In genomic region chr12:2745655-2746054, GRCh38 we compare ENCODE assay signal across 19 cellular contexts. TPM values are rescaled to one million over a fixed set of nuclear protein-coding genes. Genes with fewer than 3 reads are reported as not detected.
DNase-seq lines count a peak whose midpoint lies in the region; ATAC-seq and TF ChIP-seq lines count a peak whose summit lies in the region.
"Had no signal": no experiment of that assay in that cellular context is flagged by ENCODE, and none has a peak within 500 bp of the region (broad histone marks: within the 10 kb centered on the region; RNA-seq: fewer than 3 reads in every experiment).

No MANE protein-coding gene starts in this region.

- no peaks in the 10 kb centered on the region for H3K79me2 ChIP-seq in GM23248 (ENCODE audit: insufficient read depth)

- H3K27me3 Mint-ChIP-seq in chondrocyte (ENCODE audit: low read depth), result peaks cover 42% of the 10 kb centered on the region
- peaks cover 8% of the 10 kb centered on the region for H3K27me3 Mint-ChIP-seq in activated CD8-positive, alpha-beta T cell treated with anti-CD3 and anti-CD28 coated beads, Interleukin-2, amount 10 ng/mL, durations not matched to agents 7 days and 5 days (ENCODE audit: low read depth)

- no peaks in the 10 kb centered on the region for H3K9me3 ChIP-seq in GM23248 (ENCODE audit: low read depth)

- H3K4me2 ChIP-seq in GM23248 (ENCODE audit: unreplicated experiment), result no peak overlapping the region
- H3K4me2 ChIP-seq: GM23338 had no signal

- H3K4me3 Mint-ChIP-seq in chondrocyte (ENCODE audit: unreplicated experiment), result no peak overlapping the region
- H3K4me3 Mint-ChIP-seq in activated CD8-positive, alpha-beta T cell treated with anti-CD3 and anti-CD28 coated beads, Interleukin-2, amount 10 ng/mL, durations not matched to agents 7 days and 5 days, result no peak overlapping the region
- H3K4me3 Mint-ChIP-seq: B cell; CD4-positive, CD25-positive, alpha-beta regulatory T cell; CD8-positive, alpha-beta memory T cell; GM23338 had no signal

- CTCF ChIA-PET in activated CD8-positive, alpha-beta T cell treated with anti-CD3 and anti-CD28 coated beads, Interleukin-2, amount 10 ng/mL, durations not matched to agents 7 days and 5 days (lab: Charles Lee), result interaction anchor here (1.0 kb wide), 1 partner anchor 17 kb away, joined by 4 read pairs; no protein-coding TSS in a partner anchor

- TF ChIP-seq CTCF in AG10803 (conservative IDR thresholded peaks at IDR 0.05; ENCODE audit: low read length), result no peak
- no peak for TF ChIP-seq CTCF in chondrocyte (IDR thresholded peaks at IDR 0.05)

- DNase-seq in AG10803 (ENCODE audit: low read depth) (peak; percentile 4), GM23248 (peak; percentile 7), chondrocyte (ENCODE audit: low spot score) (no peak), fibroblast of peridontal ligament (ENCODE audit: extremely low read depth) (peak; percentile 57), NCI-H146 treated with DMSO at 0.1 percent for 48 hours (lab: John Stamatoyannopoulos, UW; ENCODE audit: unreplicated experiment) (no peak), NCI-H526 treated with DMSO at 0.1 percent for 48 hours (lab: John Stamatoyannopoulos, UW) (no peak)
- no peak for DNase-seq in activated CD8-positive, alpha-beta T cell treated with anti-CD3 and anti-CD28 coated beads, Interleukin-2, amount 10 ng/mL, durations not matched to agents 7 days and 5 days
- DNase-seq: 8988T; C1 segment of cervical spinal cord; CD4-positive, CD25-positive, alpha-beta regulatory T cell; CD8-positive, alpha-beta memory T cell; COR-L47; DMS 273 treated with DMSO at 0.1 percent for 48 hours; DMS53; DND-41; HCEC 1CT had no signal

- peaks cover 9% of the 10 kb centered on the region for H3K4me1 Mint-ChIP-seq in chondrocyte (ENCODE audit: low read depth)
- H3K4me1 Mint-ChIP-seq in activated CD8-positive, alpha-beta T cell treated with anti-CD3 and anti-CD28 coated beads, Interleukin-2, amount 10 ng/mL, durations not matched to agents 7 days and 5 days (ENCODE audit: low read depth), result no peaks in the 10 kb centered on the region
- H3K4me1 Mint-ChIP-seq: B cell; CD4-positive, CD25-positive, alpha-beta regulatory T cell; CD8-positive, alpha-beta memory T cell had no signal

- no peaks in the 10 kb centered on the region for H3K4me1 ChIP-seq in GM23248 (ENCODE audit: insufficient read depth)

- H3K9ac ChIP-seq in GM23248, result no peak overlapping the region

- H3K36me3 ChIP-seq in GM23248 (ENCODE audit: low read depth), result no peaks in the 10 kb centered on the region

- POLR2A ChIA-PET in activated CD8-positive, alpha-beta T cell treated with anti-CD3 and anti-CD28 coated beads, Interleukin-2, amount 10 ng/mL, durations not matched to agents 7 days and 5 days (lab: Charles Lee), result no interaction called here

- ATAC-seq in activated CD8-positive, alpha-beta T cell treated with anti-CD3 and anti-CD28 coated beads, Interleukin-2, amount 10 ng/mL, durations not matched to agents 7 days and 5 days, result no peak
- ATAC-seq in GM21447 (IDR thresholded peaks at IDR 0.05; ENCODE audit: unreplicated experiment), result no peak
- ATAC-seq: GM23338 had no signal

- peaks cover 41% of the 10 kb centered on the region for H3K27me3 ChIP-seq in GM23248 (replicated peaks; ENCODE audit: insufficient read depth)

- H3K27ac ChIP-seq in GM23248, result no peak overlapping the region

- peak overlapping the region; percentile 17 for H3K27ac Mint-ChIP-seq in chondrocyte (ENCODE audit: unreplicated experiment)
- no peak overlapping the region for H3K27ac Mint-ChIP-seq in activated CD8-positive, alpha-beta T cell treated with anti-CD3 and anti-CD28 coated beads, Interleukin-2, amount 10 ng/mL, durations not matched to agents 7 days and 5 days
- H3K27ac Mint-ChIP-seq: B cell; CD4-positive, CD25-positive, alpha-beta regulatory T cell; CD8-positive, alpha-beta memory T cell; GM23338 had no signal

- H3K9me2 ChIP-seq in GM23248 (ENCODE audit: insufficient read depth), result no peaks in the 10 kb centered on the region

- peaks cover 9% of the 10 kb centered on the region for H3K9me3 Mint-ChIP-seq in chondrocyte (ENCODE audit: low read depth)
- H3K9me3 Mint-ChIP-seq in activated CD8-positive, alpha-beta T cell treated with anti-CD3 and anti-CD28 coated beads, Interleukin-2, amount 10 ng/mL, durations not matched to agents 7 days and 5 days (ENCODE audit: insufficient read depth), result no peaks in the 10 kb centered on the region
- H3K9me3 Mint-ChIP-seq: GM23338 had no signal

- H4K20me1 ChIP-seq in GM23248 (ENCODE audit: insufficient read depth), result no peaks in the 10 kb centered on the region

- H2AFZ ChIP-seq in GM23248, result no peak overlapping the region
- H2AFZ ChIP-seq: GM23338 had no signal

- no peaks in the 10 kb centered on the region for H3F3A ChIP-seq in GM23248 (ENCODE audit: insufficient read depth)

- H3K4me3 ChIP-seq in AG10803 (ENCODE audit: low read length), result no peak overlapping the region
- no peak overlapping the region for H3K4me3 ChIP-seq in GM23248
- H3K4me3 ChIP-seq: GM23338 had no signal

- no peaks in the 10 kb centered on the region for H3K36me3 Mint-ChIP-seq in chondrocyte (ENCODE audit: low read depth)
- no peaks in the 10 kb centered on the region for H3K36me3 Mint-ChIP-seq in activated CD8-positive, alpha-beta T cell treated with anti-CD3 and anti-CD28 coated beads, Interleukin-2, amount 10 ng/mL, durations not matched to agents 7 days and 5 days (ENCODE audit: low read depth)
- H3K36me3 Mint-ChIP-seq: CD4-positive, CD25-positive, alpha-beta regulatory T cell; CD8-positive, alpha-beta memory T cell had no signal

- in situ Hi-C loops in GM23248 (cut with MboI), result no loop called here

- 41 to 43% methylated on average over 2 of the region's 2 CpGs for WGBS in GM23248 (ENCODE audit: low coverage in 1 of 2, low lambda C conversion rate in 2 of 2, missing lambda C conversion rate in 2 of 2), 2 experiments

RNA-seq across cellular contexts. Expression of gene FKBP4, which starts 49.1 kb away (rescaled TPM):
- 24.0 and 27.6 TPM in 2 replicates for total RNA-seq in GM23248 (2014; rRNA removed; shearing (Covaris generic))
- 27.4 and 29.2 TPM in 2 replicates for polyA plus RNA-seq in GM23248 (2016; fragmentation: Nextera tagmentation; extraction: Ambion mirVana)
- total RNA-seq in chondrocyte, result 47.5 to 56.9 TPM (median 56.2 TPM) in 3 replicates
- 100 to 1,000 TPM in 1 of 2 experiments, 10 to 100 TPM in 1; 91.5 to 102 TPM for total RNA-seq in activated CD8-positive, alpha-beta T cell treated with anti-CD3 and anti-CD28 coated beads, Interleukin-2, amount 10 ng/mL, durations not matched to agents 7 days and 5 days

Comparison
In these comparisons a context has a peak if more than half of its experiments do, and no peak if none do; other contexts are left out.
1. DNase-seq: peak in AG10803 (single experiment), GM23248 (single experiment) and fibroblast of peridontal ligament (single experiment); none in chondrocyte (single experiment), activated CD8-positive, alpha-beta T cell treated with anti-CD3 and anti-CD28 coated beads, Interleukin-2, amount 10 ng/mL, durations not matched to agents 7 days and 5 days (single experiment), NCI-H146 treated with DMSO at 0.1 percent for 48 hours (single experiment) and NCI-H526 treated with DMSO at 0.1 percent for 48 hours (single experiment).